In the genomic region with DNA sequence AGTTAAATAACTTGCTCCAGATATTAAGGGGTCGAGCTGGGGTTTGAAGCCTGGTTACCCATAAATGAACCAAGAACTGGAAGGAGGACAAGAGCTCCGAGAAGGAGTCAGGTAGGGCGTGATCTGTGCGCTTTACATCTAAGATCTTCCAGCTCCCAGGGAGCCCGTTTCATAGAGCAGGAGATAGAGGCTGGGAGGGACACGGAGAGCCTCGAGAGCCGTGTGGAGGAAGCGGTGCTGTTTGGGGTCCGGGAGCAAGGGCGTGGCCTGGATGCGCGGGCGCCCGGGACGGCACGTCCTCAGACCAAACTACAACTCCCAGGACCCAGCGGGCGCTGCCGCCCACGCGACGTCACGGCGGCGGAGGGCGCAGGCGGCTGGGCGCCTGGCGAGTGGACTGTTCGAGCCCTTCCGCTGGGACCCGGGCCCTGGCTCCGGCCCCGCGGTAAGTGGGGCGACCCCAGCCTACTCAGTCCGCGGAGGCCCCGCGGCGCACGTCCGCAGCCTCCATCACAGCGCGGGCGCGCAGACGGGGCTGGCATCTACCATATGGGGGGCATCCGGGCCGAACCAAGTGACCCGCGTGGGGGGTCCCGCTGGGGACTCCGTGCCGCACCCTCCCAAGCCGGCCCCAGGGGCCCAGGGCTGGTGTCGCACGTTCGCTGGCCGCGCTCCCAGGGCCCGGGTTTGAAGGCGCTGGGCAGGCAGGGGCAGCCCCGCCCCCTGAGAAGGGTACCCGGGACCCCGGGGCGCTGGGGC, we compare ENCODE assay signal across 8 cellular contexts. TPM values are rescaled to one million over a fixed set of nuclear protein-coding genes. Genes with fewer than 3 reads are reported as not detected.
A peak's percentile ranks its signal among the peaks of the same experiment; 100 is the strongest.
DNase-seq lines count a peak whose midpoint lies in the region; ATAC-seq and TF ChIP-seq lines count a peak whose summit lies in the region.

Gene BCKDK (plus strand): TSS at position 352 of the 759 bp plus-strand sequence. CDS start 838 bp downstream, outside the sequence.

- H3K27ac ChIP-seq in mesendoderm (ENCODE audit: low read depth, low read length) = no peak within 1 kb of the TSS

- H4K5ac ChIP-seq in mesendoderm (ENCODE audit: low read length) = no peak within 1 kb of the TSS

- H3K4ac ChIP-seq in mesendoderm (ENCODE audit: low read depth, low read length) = peak within 1 kb of the TSS; percentile 74

- peak within 1 kb of the TSS; percentile 57 for H3K23ac ChIP-seq in mesendoderm (ENCODE audit: low read length)

- H3K4me1 ChIP-seq in endocrine pancreas (ENCODE audit: control insufficient read depth, insufficient read depth, low read length) = no peaks in the 10 kb centered on the region
- no peaks in the 10 kb centered on the region for H3K4me1 ChIP-seq in mesendoderm (ENCODE audit: control insufficient read depth, low read depth, low read length)

- H3K27me3 ChIP-seq in endocrine pancreas (ENCODE audit: control insufficient read depth, insufficient read depth, low read length) (no peaks in the 10 kb centered on the region), mesendoderm (ENCODE audit: insufficient read depth, low read length, poor library complexity) (no peaks in the 10 kb centered on the region)

- H3K9me3 Mint-ChIP-seq in CD14-positive monocyte = no peaks in the 10 kb centered on the region

- DNase-seq in CD14-positive monocyte (ENCODE audit: low spot score) (peak; percentile 52), GM19240 (ENCODE audit: insufficient read length, low spot score) (peak; percentile 79), NOMO-1 (lab: John Stamatoyannopoulos, UW; ENCODE audit: unreplicated experiment in 2 of 2) (peak; percentile 67 to 77), mesendoderm (peak; percentile 65)
- peak; percentile 54 to 73 (median 65) for DNase-seq in activated CD8-positive, alpha-beta memory T cell treated with anti-CD3 and anti-CD28 coated beads for 48 hours (ENCODE audit: low read depth in 2 of 3, low spot score in 2 of 3)
- peak; percentile 59 for DNase-seq in stimulated activated CD8-positive, alpha-beta memory T cell treated with anti-CD3 and anti-CD28 coated beads, Interleukin-15, amount 100 ng/mL, for 24 hours (ENCODE audit: low read depth)

- no peak for TF ChIP-seq CTCF in CD14-positive monocyte (IDR thresholded peaks at IDR 0.05)

- H3K27me3 Mint-ChIP-seq in CD14-positive monocyte (ENCODE audit: low read depth in 3 of 3) = peaks cover 0 to 2% (median 0%) of the 10 kb centered on the region in 3 donors

- H3K79me1 ChIP-seq in mesendoderm (ENCODE audit: low read length) = peaks cover 4% of the 10 kb centered on the region

- H3K36me3 Mint-ChIP-seq in CD14-positive monocyte = peaks cover 34 to 36% of the 10 kb centered on the region in 2 donors

- H3K4me3 Mint-ChIP-seq in CD14-positive monocyte = peak within 1 kb of the TSS; percentile 87 to 92

- peak within 1 kb of the TSS; percentile 72 for H3K18ac ChIP-seq in mesendoderm (ENCODE audit: low read length)

- no peak within 1 kb of the TSS for H2BK120ac ChIP-seq in mesendoderm (ENCODE audit: low read depth, low read length)

- H3K4me2 ChIP-seq in mesendoderm (ENCODE audit: low read length) = peak within 1 kb of the TSS; percentile 90

- peak within 1 kb of the TSS in 6 of 7 donors; percentile 79 to 95 (median 88) for H3K27ac Mint-ChIP-seq in CD14-positive monocyte

- H2AK5ac ChIP-seq in mesendoderm (ENCODE audit: low read length) = no peak within 1 kb of the TSS

- H2BK15ac ChIP-seq in mesendoderm (replicated peaks; ENCODE audit: low read depth) = no peak within 1 kb of the TSS

- H3K36me3 ChIP-seq in endocrine pancreas (ENCODE audit: control insufficient read depth, insufficient read depth, low read length) (no peaks in the 10 kb centered on the region), mesendoderm (ENCODE audit: control insufficient read depth, insufficient read depth, low read length) (peaks cover 4% of the 10 kb centered on the region)

- H4K8ac ChIP-seq in mesendoderm (ENCODE audit: low read depth, low read length) = peak within 1 kb of the TSS; percentile 77

- ATAC-seq in HG03457 (IDR thresholded peaks at IDR 0.05; ENCODE audit: unreplicated experiment) = peak; percentile 77

- no peaks in the 10 kb centered on the region for H3K79me2 ChIP-seq in mesendoderm (ENCODE audit: control insufficient read depth, insufficient read depth, low read length)

- H3K9me3 ChIP-seq in endocrine pancreas (ENCODE audit: control insufficient read depth, low read length) = no peaks in the 10 kb centered on the region

- H3K56ac ChIP-seq in mesendoderm (ENCODE audit: low read length) = peak within 1 kb of the TSS; percentile 97

- H3K9ac ChIP-seq in endocrine pancreas (ENCODE audit: control insufficient read depth, insufficient read depth, low read length) (peak within 1 kb of the TSS; percentile 85), mesendoderm (ENCODE audit: low read length) (peak within 1 kb of the TSS; percentile 91)

- H3K4me1 Mint-ChIP-seq in CD14-positive monocyte = peaks cover 42% of the 10 kb centered on the region

- no CpG with 5 or more reads among the region's 68 CpGs for WGBS in mesendoderm (ENCODE audit: extremely low coverage, insufficient coverage, low lambda C conversion rate)

- H3K4me3 ChIP-seq in endocrine pancreas (ENCODE audit: control insufficient read depth, insufficient read depth, low read length) = no peak within 1 kb of the TSS
- H3K4me3 ChIP-seq in mesendoderm (ENCODE audit: low read length) = peak within 1 kb of the TSS; percentile 80

- intact Hi-C loops in CD14-positive monocyte (cut with micrococcal nuclease) = no loop called here

- no peak within 1 kb of the TSS for H2BK5ac ChIP-seq in mesendoderm (ENCODE audit: low read length)

RNA-seq across cellular contexts. Expression of gene BCKDK, which starts in this region (rescaled TPM):
- polyA plus RNA-seq in CD14-positive monocyte = 10 to 100 TPM; 76.5 to 93.5 TPM
- polyA plus RNA-seq in mesendoderm (2013, experiment 1 of 2) = 38.4 TPM
- polyA plus RNA-seq in mesendoderm (2013, experiment 2 of 2) = 38.4 TPM
